In genomic region chr6:132715204-132715603, GRCh38 we compare ENCODE assay signal across 8 cellular contexts. TPM values are rescaled to one million over a fixed set of nuclear protein-coding genes. Genes with fewer than 3 reads are reported as not detected.
A peak's percentile ranks its signal among the peaks of the same experiment; 100 is the strongest.
DNase-seq lines count a peak whose midpoint lies in the region; TF ChIP-seq lines count a peak whose summit lies in the region.

No MANE protein-coding gene starts in this region.

- H3K9me3 Mint-ChIP-seq in activated CD4-positive, alpha-beta T cell treated with anti-CD3 and anti-CD28 coated beads, Interleukin-2, amount 10 ng/mL, durations not matched to agents 24 days and 14 days, result no peaks in the 10 kb centered on the region

- no peak overlapping the region for H3K9ac ChIP-seq in mesenchymal stem cell (ENCODE audit: low read length)

- WGBS in mesenchymal stem cell, result 54% methylated on average over 5 of the region's 5 CpGs

- intact Hi-C loops in activated CD4-positive, alpha-beta T cell treated with anti-CD3 and anti-CD28 coated beads, Interleukin-2, amount 10 ng/mL, durations not matched to agents 24 days and 14 days (cut with micrococcal nuclease), result no loop called here

- no peak overlapping the region for H3K4me2 ChIP-seq in mesenchymal stem cell (ENCODE audit: low read length, poor library complexity, severe bottlenecking)

- H3K27ac Mint-ChIP-seq in activated CD4-positive, alpha-beta T cell treated with anti-CD3 and anti-CD28 coated beads, Interleukin-2, amount 10 ng/mL, durations not matched to agents 24 days and 14 days, result no peak overlapping the region

- H3K14ac ChIP-seq in mesenchymal stem cell (ENCODE audit: low read length in 2 of 2), result peak overlapping the region in 1 of 2 experiments; percentile 55

- peak; percentile 60 for TF ChIP-seq CTCF in C4-2B (conservative IDR thresholded peaks at IDR 0.05)

- no peak overlapping the region for H2BK15ac ChIP-seq in mesenchymal stem cell (ENCODE audit: low read depth, poor library complexity, severe bottlenecking)

- peaks cover 19% of the 10 kb centered on the region for H3K27me3 Mint-ChIP-seq in activated CD4-positive, alpha-beta T cell treated with anti-CD3 and anti-CD28 coated beads, Interleukin-2, amount 10 ng/mL, durations not matched to agents 24 days and 14 days

- H3K4ac ChIP-seq in mesenchymal stem cell (ENCODE audit: low read depth in 1 of 2, low read length in 2 of 2), result no peak overlapping the region

- H3K4me1 ChIP-seq in mesenchymal stem cell (ENCODE audit: control insufficient read depth, insufficient read depth, low read depth, low read length), result peaks cover 7% of the 10 kb centered on the region

- H2BK5ac ChIP-seq in mesenchymal stem cell (ENCODE audit: low read depth, low read length, poor library complexity, severe bottlenecking), result no peak overlapping the region

- peak overlapping the region in 1 of 2 experiments; percentile 48 for H2BK12ac ChIP-seq in mesenchymal stem cell (ENCODE audit: low read length in 2 of 2)

- no peaks in the 10 kb centered on the region for H3K27me3 ChIP-seq in mesenchymal stem cell (ENCODE audit: control insufficient read depth in 1 of 2, insufficient read depth in 1 of 2, low read length in 2 of 2)

- DNase-seq in NCI-H146 (lab: John Stamatoyannopoulos, UW), result peak; percentile 72
- peak; percentile 5 to 52 for DNase-seq in dermis microvascular lymphatic vessel endothelial cell (ENCODE audit: low read depth in 2 of 2)
- DNase-seq in mesenchymal stem cell, result peak; percentile 83
- DNase-seq in germinal center (ENCODE audit: low spot score), result no peak
- no peak for DNase-seq in ureter (ENCODE audit: low spot score)
- no peak for DNase-seq in GOT3 (lab: John Stamatoyannopoulos, UW)
- DNase-seq in activated CD4-positive, alpha-beta T cell treated with anti-CD3 and anti-CD28 coated beads, Interleukin-2, amount 10 ng/mL, durations not matched to agents 24 days and 14 days, result no peak

- H3K4me1 Mint-ChIP-seq in activated CD4-positive, alpha-beta T cell treated with anti-CD3 and anti-CD28 coated beads, Interleukin-2, amount 10 ng/mL, durations not matched to agents 24 days and 14 days, result no peaks in the 10 kb centered on the region

- no peak overlapping the region for H3K4me3 ChIP-seq in mesenchymal stem cell (ENCODE audit: insufficient read depth in 1 of 2, low read depth in 1 of 2, low read length in 2 of 2)

- H2AK5ac ChIP-seq in mesenchymal stem cell (ENCODE audit: low read length, severe bottlenecking), result no peak overlapping the region

- H3K9me3 ChIP-seq in mesenchymal stem cell (ENCODE audit: control insufficient read depth, low read length), result no peaks in the 10 kb centered on the region

- no peaks in the 10 kb centered on the region for H3K36me3 Mint-ChIP-seq in activated CD4-positive, alpha-beta T cell treated with anti-CD3 and anti-CD28 coated beads, Interleukin-2, amount 10 ng/mL, durations not matched to agents 24 days and 14 days (ENCODE audit: low read depth)

- no peaks in the 10 kb centered on the region for H3K79me1 ChIP-seq in mesenchymal stem cell (replicated peaks; ENCODE audit: low read length, poor library complexity, severe bottlenecking)

- no peak overlapping the region for H3K27ac ChIP-seq in C4-2B
- H3K27ac ChIP-seq in mesenchymal stem cell (ENCODE audit: low read length, poor library complexity, severe bottlenecking), result no peak overlapping the region

- no peak overlapping the region for H2AFZ ChIP-seq in mesenchymal stem cell (ENCODE audit: low read depth, low read length)

- no peak overlapping the region for H4K91ac ChIP-seq in mesenchymal stem cell (ENCODE audit: low read length)

- H3K18ac ChIP-seq in mesenchymal stem cell (ENCODE audit: low read depth in 1 of 2, low read length in 2 of 2), result no peak overlapping the region

- H4K8ac ChIP-seq in mesenchymal stem cell (ENCODE audit: low read length), result no peak overlapping the region

- H2BK120ac ChIP-seq in mesenchymal stem cell (ENCODE audit: low read depth, low read length), result no peak overlapping the region

- no peak overlapping the region for H3K23ac ChIP-seq in mesenchymal stem cell (ENCODE audit: low read length in 2 of 2)

- H3K36me3 ChIP-seq in mesenchymal stem cell (ENCODE audit: control insufficient read depth in 1 of 2, insufficient read depth in 2 of 2, low read depth in 1 of 2, low read length in 2 of 2), result no peaks in the 10 kb centered on the region

- H3K4me3 Mint-ChIP-seq in activated CD4-positive, alpha-beta T cell treated with anti-CD3 and anti-CD28 coated beads, Interleukin-2, amount 10 ng/mL, durations not matched to agents 24 days and 14 days, result no peak overlapping the region

RNA-seq across cellular contexts. Expression of gene VNN1, which starts 1.3 kb away (rescaled TPM):
- under 0.01 TPM in 1 of 2 replicates, not detected in the other for total RNA-seq in dermis microvascular lymphatic vessel endothelial cell
- 0.03 TPM for polyA plus RNA-seq in mesenchymal stem cell (2013, experiment 1 of 2)
- 0.03 TPM for polyA plus RNA-seq in mesenchymal stem cell (2013, experiment 2 of 2)
- 0.23 TPM for total RNA-seq in ureter
- total RNA-seq in activated CD4-positive, alpha-beta T cell treated with anti-CD3 and anti-CD28 coated beads, Interleukin-2, amount 10 ng/mL, durations not matched to agents 24 days and 14 days, result not detected in 2 replicates

RNA-seq across cellular contexts. Expression of gene VNN2, which starts 42.5 kb away (rescaled TPM):
- total RNA-seq in dermis microvascular lymphatic vessel endothelial cell, result not detected in 2 replicates
- 1.4 TPM for polyA plus RNA-seq in mesenchymal stem cell (2013, experiment 1 of 2)
- 1.1 TPM for polyA plus RNA-seq in mesenchymal stem cell (2013, experiment 2 of 2)
- total RNA-seq in ureter, result 2.2 TPM
- 3.3 and 3.5 TPM in 2 replicates for total RNA-seq in activated CD4-positive, alpha-beta T cell treated with anti-CD3 and anti-CD28 coated beads, Interleukin-2, amount 10 ng/mL, durations not matched to agents 24 days and 14 days

RNA-seq across cellular contexts. Expression of gene TAAR1, which starts 56.2 kb away (rescaled TPM):
- not detected in 2 replicates for total RNA-seq in dermis microvascular lymphatic vessel endothelial cell
- polyA plus RNA-seq in mesenchymal stem cell (2013, experiment 1 of 2), result not detected
- not detected for polyA plus RNA-seq in mesenchymal stem cell (2013, experiment 2 of 2)
- total RNA-seq in ureter, result not detected
- not detected in 2 replicates for total RNA-seq in activated CD4-positive, alpha-beta T cell treated with anti-CD3 and anti-CD28 coated beads, Interleukin-2, amount 10 ng/mL, durations not matched to agents 24 days and 14 days

Comparison
In these comparisons a context has a peak if more than half of its experiments do, and no peak if none do; other contexts are left out.
1. DNase-seq: peak in NCI-H146 (single experiment), dermis microvascular lymphatic vessel endothelial cell (2 of 2) and mesenchymal stem cell (single experiment); none in germinal center (single experiment), ureter (single experiment), GOT3 (single experiment) and activated CD4-positive, alpha-beta T cell treated with anti-CD3 and anti-CD28 coated beads, Interleukin-2, amount 10 ng/mL, durations not matched to agents 24 days and 14 days (single experiment).